21 cellular contexts compared by ENCODE assay signal in the genomic region with DNA sequence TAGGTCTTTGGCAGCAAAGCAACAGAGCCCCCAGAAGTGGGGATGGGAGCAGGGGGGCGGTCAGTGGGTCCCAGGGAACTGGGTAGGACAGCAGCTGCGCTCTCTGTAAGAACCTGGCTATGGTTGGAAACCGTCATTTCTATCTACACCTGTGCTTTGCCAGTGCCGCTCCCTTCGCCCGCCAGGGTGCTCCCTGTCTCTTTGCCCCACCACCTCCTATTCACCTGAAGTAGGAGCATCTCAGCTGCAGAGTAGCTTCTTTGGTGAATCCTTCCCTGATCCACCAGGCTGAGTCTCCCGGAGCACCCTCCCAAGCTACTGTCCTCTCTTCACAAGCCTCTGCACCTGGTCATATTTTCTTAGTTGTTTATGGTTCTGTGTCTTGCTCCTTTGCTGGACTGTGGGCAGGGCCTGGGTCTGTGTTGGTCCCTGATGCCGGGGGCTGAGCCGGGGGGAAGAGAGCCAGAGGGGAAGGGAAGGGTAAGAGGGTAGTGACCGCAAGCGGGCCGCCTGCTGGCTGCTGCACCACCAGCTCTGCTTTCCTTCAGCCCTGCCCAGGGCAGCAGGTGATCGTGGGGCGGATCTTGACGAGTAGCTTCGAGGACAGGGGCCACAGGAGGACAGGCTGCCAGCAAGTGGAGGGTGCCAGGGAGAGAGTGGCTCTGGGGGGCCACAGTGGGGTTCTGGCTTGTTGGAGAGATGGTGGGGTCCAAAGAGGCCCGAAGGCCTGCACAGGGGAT. TPM values are rescaled to one million over a fixed set of nuclear protein-coding genes. Genes with fewer than 3 reads are reported as not detected.
DNase-seq lines count a peak whose midpoint lies in the region; ATAC-seq, FAIRE-seq and TF ChIP-seq lines count a peak whose summit lies in the region.
"Had no signal": no experiment of that assay in that cellular context is flagged by ENCODE, and none has a peak within 500 bp of the region (broad histone marks: within the 10 kb centered on the region; RNA-seq: fewer than 3 reads in every experiment).

No MANE protein-coding gene starts in this region.

- no peaks in the 10 kb centered on the region for H3K4me1 ChIP-seq in kidney (ENCODE audit: control insufficient read depth in 1 of 2, insufficient read depth in 1 of 2, low read depth in 1 of 2, low read length in 2 of 2)
- H3K4me1 ChIP-seq in spleen = peaks cover 22 to 99% (median 87%) of the 10 kb centered on the region in 6 donors
- H3K4me1 ChIP-seq in transverse colon = no peaks in the 10 kb centered on the region
- H3K4me1 ChIP-seq in HepG2 (ENCODE audit: insufficient read depth, low read length) = no peaks in the 10 kb centered on the region
- H3K4me1 ChIP-seq: BE2C had no signal

- H2AFZ ChIP-seq in HepG2 (ENCODE audit: low read length) = no peak overlapping the region

- WGBS in spleen, 5 donors = 94 to 98% (median 97%) methylated on average over 17 of the region's 17 CpGs
- 93 to 100% methylated on average over 1 to 17 of the region's 17 CpGs for WGBS in transverse colon (ENCODE audit: low coverage in 1 of 2), 2 donors
- WGBS in HepG2 (ENCODE audit: low lambda C conversion rate) = 90% methylated on average over 17 of the region's 17 CpGs

- H3K27ac ChIP-seq in kidney (ENCODE audit: low read depth in 2 of 2, low read length in 2 of 2) = no peak overlapping the region
- H3K27ac ChIP-seq in spleen = peak overlapping the region in 1 of 8 donors; percentile 65
- no peak overlapping the region for H3K27ac ChIP-seq in transverse colon
- H3K27ac ChIP-seq in WERI-Rb-1 = no peak overlapping the region
- no peak overlapping the region for H3K27ac ChIP-seq in HepG2 (ENCODE audit: extremely low read length, insufficient read depth, low read length)
- H3K27ac ChIP-seq: 22Rv1, HL-60 had no signal

- no peaks in the 10 kb centered on the region for H3K27me3 Mint-ChIP-seq in activated CD4-positive, alpha-beta T cell treated with anti-CD3 and anti-CD28 coated beads for 36 hours
- no peaks in the 10 kb centered on the region for H3K27me3 Mint-ChIP-seq in T-helper 17 cell

- TF ChIP-seq RAD21 in HepG2 (CRISPR knock-in tag; IDR thresholded peaks at IDR 0.05) = no peak

- no peak for TF ChIP-seq CTCF in kidney (IDR thresholded peaks at IDR 0.05; ENCODE audit: borderline replicate concordance, extremely low read depth, insufficient read depth)
- no peak for TF ChIP-seq CTCF in spleen (IDR thresholded peaks at IDR 0.05 in 8 of 11, conservative IDR thresholded peaks at IDR 0.05 in 3 of 11)
- TF ChIP-seq CTCF in transverse colon (IDR thresholded peaks at IDR 0.05) = no peak
- no peak for TF ChIP-seq CTCF in WERI-Rb-1 (IDR thresholded peaks at IDR 0.05; ENCODE audit: low read depth, low read length)
- TF ChIP-seq CTCF in HepG2 (CRISPR knock-in tag; IDR thresholded peaks at IDR 0.05) = no peak

- peaks cover 66% of the 10 kb centered on the region for H3K4me1 Mint-ChIP-seq in activated CD4-positive, alpha-beta T cell treated with anti-CD3 and anti-CD28 coated beads for 36 hours
- H3K4me1 Mint-ChIP-seq in T-helper 17 cell = peaks cover 59% of the 10 kb centered on the region

- H3K36me3 Mint-ChIP-seq in activated CD4-positive, alpha-beta T cell treated with anti-CD3 and anti-CD28 coated beads for 36 hours (ENCODE audit: low read depth) = peaks cover 19% of the 10 kb centered on the region
- H3K36me3 Mint-ChIP-seq in T-helper 17 cell (ENCODE audit: low read depth) = no peaks in the 10 kb centered on the region

- ATAC-seq in activated CD4-positive, alpha-beta T cell treated with anti-CD3 and anti-CD28 coated beads for 36 hours = no peak
- ATAC-seq in T-helper 17 cell = no peak
- ATAC-seq in HepG2 = no peak

- no peaks in the 10 kb centered on the region for H4K20me1 ChIP-seq in HepG2 (ENCODE audit: insufficient read depth, low read length)

- no peak for FAIRE-seq in kidney (lab: Jason Lieb, UNC)
- no peak for FAIRE-seq in HepG2 (lab: Jason Lieb, UNC)
- FAIRE-seq: GM12891, GM18507, HTR-8/SVneo had no signal

- H3K36me3 ChIP-seq in kidney (ENCODE audit: control insufficient read depth in 1 of 2, insufficient read depth in 2 of 2, low read length in 2 of 2) (no peaks in the 10 kb centered on the region), spleen (peaks cover 0 to 40% (median 0%) of the 10 kb centered on the region in 6 donors), transverse colon (no peaks in the 10 kb centered on the region), WERI-Rb-1 (no peaks in the 10 kb centered on the region), HepG2 (replicated peaks in 1 of 2; ENCODE audit: control insufficient read depth in 1 of 2, insufficient read depth in 2 of 2, low read length in 2 of 2) (no peaks in the 10 kb centered on the region)
- H3K36me3 ChIP-seq: BE2C had no signal

- H3K9me3 ChIP-seq in T-helper 17 cell (ENCODE audit: control insufficient read depth, low read length, poor library complexity, severe bottlenecking) (no peaks in the 10 kb centered on the region), kidney (ENCODE audit: control insufficient read depth in 1 of 2, low read length in 2 of 2) (no peaks in the 10 kb centered on the region), spleen (no peaks in the 10 kb centered on the region), transverse colon (no peaks in the 10 kb centered on the region), WERI-Rb-1 (ENCODE audit: severe bottlenecking) (no peaks in the 10 kb centered on the region), HepG2 (ENCODE audit: low read length) (no peaks in the 10 kb centered on the region)
- H3K9me3 ChIP-seq: BE2C had no signal

- H3K4me3 ChIP-seq in kidney (ENCODE audit: low read length in 2 of 2) (no peak overlapping the region), spleen (no peak overlapping the region), transverse colon (no peak overlapping the region), WERI-Rb-1 (ENCODE audit: low read depth, low read length) (no peak overlapping the region), HepG2 (replicated peaks in 1 of 3; ENCODE audit: insufficient read depth in 1 of 3, low read depth in 2 of 3, low read length in 3 of 3) (no peak overlapping the region)

- H3K27me3 ChIP-seq in spleen (replicated peaks in 1 of 7) (no peaks in the 10 kb centered on the region), transverse colon (no peaks in the 10 kb centered on the region), WERI-Rb-1 (ENCODE audit: insufficient read depth, low read depth, severe bottlenecking) (no peaks in the 10 kb centered on the region), HepG2 (ENCODE audit: control insufficient read depth in 1 of 2, insufficient read depth in 2 of 2, low read length in 2 of 2) (no peaks in the 10 kb centered on the region)

- POLR2A ChIA-PET in activated CD4-positive, alpha-beta T cell treated with anti-CD3 and anti-CD28 coated beads for 36 hours (lab: Charles Lee) = no interaction called here
- POLR2A ChIA-PET in HepG2 (lab: Yijun Ruan, JAX) = interaction anchor here (1.4 kb wide), 1 partner anchor 8 kb away, joined by 3 read pairs; no protein-coding TSS in a partner anchor

- TF ChIP-seq POLR2A in spleen (IDR thresholded peaks at IDR 0.05) (no peak), transverse colon (IDR thresholded peaks at IDR 0.05) (no peak), HepG2 (IDR thresholded peaks at IDR 0.05; ENCODE audit: insufficient read depth in 1 of 2, low read depth in 2 of 2, low read length in 2 of 2) (no peak)

- H3K9me3 Mint-ChIP-seq in activated CD4-positive, alpha-beta T cell treated with anti-CD3 and anti-CD28 coated beads for 36 hours (ENCODE audit: low read depth) = no peaks in the 10 kb centered on the region

- BruUV-seq in HepG2 (replicated peaks; lab: Mats Ljungman, UMichigan) = no TSS peak

- CTCF ChIA-PET in activated CD4-positive, alpha-beta T cell treated with anti-CD3 and anti-CD28 coated beads for 36 hours (lab: Charles Lee) = interaction anchor here (0.7 to 0.9 kb wide), 2 partner anchors 51 to 289 kb away, joined by 3 read pairs; no protein-coding TSS in a partner anchor
- CTCF ChIA-PET in HepG2 (lab: Yijun Ruan, JAX; ENCODE audit: low intra/inter-chr PET ratio, low total read pairs) = no interaction called here

- H3K9ac ChIP-seq in kidney (ENCODE audit: low read length in 2 of 2) (no peak overlapping the region), HepG2 (ENCODE audit: insufficient read depth, low read depth, low read length) (no peak overlapping the region)

- no peaks in the 10 kb centered on the region for H3K79me2 ChIP-seq in HepG2 (ENCODE audit: insufficient read depth, low read length)

- TF ChIP-seq EP300 in transverse colon (IDR thresholded peaks at IDR 0.05; ENCODE audit: low read depth) = no peak
- no peak for TF ChIP-seq EP300 in HepG2 (IDR thresholded peaks at IDR 0.05; ENCODE audit: low read depth in 2 of 2, low read length in 2 of 2)
- TF ChIP-seq EP300 in HepG2 (CRISPR knock-in tag; IDR thresholded peaks at IDR 0.05; ENCODE audit: borderline replicate concordance) = no peak

- peak overlapping the region; percentile 40 for H3K27ac Mint-ChIP-seq in activated CD4-positive, alpha-beta T cell treated with anti-CD3 and anti-CD28 coated beads for 36 hours
- H3K27ac Mint-ChIP-seq in T-helper 17 cell = peak overlapping the region; percentile 93

- in situ Hi-C loops in transverse colon (cut with MboI; ENCODE audit: low pct_ligation_motif_present in 1 of 4, low pct_unique_long_range_greater_than_20kb in 1 of 4, low sequenced_read_pairs in 3 of 4) = no loop called here
- in situ Hi-C loops in HepG2 (cut with HindIII; ENCODE audit: extremely low pct_ligation_motif_present, low pct_unique_long_range_greater_than_20kb) = no loop called here

- DNase-seq in activated CD4-positive, alpha-beta T cell treated with anti-CD3 and anti-CD28 coated beads for 36 hours = no peak
- no peak for DNase-seq in activated CD4-positive, alpha-beta T cell treated with anti-CD3 and anti-CD28 coated beads, Interleukin-2, amount 50 U/mL, for 4 hours
- no peak for DNase-seq in T-helper 17 cell
- DNase-seq in kidney = peak; percentile 45
- DNase-seq in spleen = peak; percentile 73
- no peak for DNase-seq in transverse colon
- no peak for DNase-seq in WERI-Rb-1
- DNase-seq in HepG2 (ENCODE audit: low spot score) = no peak
- DNase-seq: BE2C; GDM1; NCI-H1105 treated with DMSO at 0.1 percent for 48 hours; NCI-H1694 treated with DMSO at 0.1 percent for 48 hours; NCI-H446; NCI-H69; NK-92 treated with Interleukin-12 subunit alpha and Interleukin-12 subunit beta, amount 100 ng/mL, for 24 hours; SHP77 treated with DMSO at 0.1 percent for 48 hours had no signal

- intact Hi-C loops in activated CD4-positive, alpha-beta T cell treated with anti-CD3 and anti-CD28 coated beads for 36 hours (cut with DNase I, micrococcal nuclease) = no loop called here
- intact Hi-C loops in kidney (cut with DNase I) (no loop called here), spleen (cut with DNase I; ENCODE audit: low total_unique reads) (no loop called here), transverse colon (cut with DNase I; ENCODE audit: low total_unique reads) (no loop called here), HepG2 (cut with micrococcal nuclease; ENCODE audit: unreplicated experiment) (no loop called here)

- no peak overlapping the region for H3K4me3 Mint-ChIP-seq in activated CD4-positive, alpha-beta T cell treated with anti-CD3 and anti-CD28 coated beads for 36 hours
- no peak overlapping the region for H3K4me3 Mint-ChIP-seq in T-helper 17 cell

- H3K4me2 ChIP-seq in HepG2 (ENCODE audit: low read depth, low read length) = no peak overlapping the region

RNA-seq across cellular contexts. Expression of a gene that starts 45.2 kb away (rescaled TPM):
- 10 to 100 TPM; 40.5 to 53.4 TPM for total RNA-seq in activated CD4-positive, alpha-beta T cell treated with anti-CD3 and anti-CD28 coated beads for 36 hours
- total RNA-seq in T-helper 17 cell (100 to 1,000 TPM; 163 to 184 TPM), kidney (29.6 TPM), spleen (100 to 1,000 TPM; 172 to 246 (median 186) TPM), transverse colon (10 to 100 TPM in 3 of 4 donors, 1 to 10 TPM in 1; 7.8 to 40.4 (median 26.1) TPM), HepG2 (2016; rRNA removed; fragmentation: Illumina TruSeq; extraction: Trizol) (17.7 and 18.0 TPM in 2 replicates)
- polyA plus RNA-seq in kidney (ENCODE audit: insufficient read depth, low read depth, low replicate concordance) (2.6 TPM), spleen (10 to 100 TPM; 71.1 to 97.8 (median 97.4) TPM), HepG2 (2011; rRNA removed) (16.1 and 16.7 TPM in 2 replicates)
- total RNA-seq in HepG2 (2016; cell fraction: cytosol; rRNA removed; fragmentation: Illumina TruSeq; extraction: Trizol; ENCODE audit: low read depth) = 4.6 and 5.5 TPM in 2 replicates
- 15.5 and 19.4 TPM in 2 replicates for total RNA-seq in HepG2 (2016; cell fraction: insoluble cytoplasmic fraction; rRNA removed; fragmentation: Illumina TruSeq; extraction: Trizol)
- 12.4 TPM in 2 replicates for total RNA-seq in HepG2 (2016; cell fraction: membrane; rRNA removed; fragmentation: Illumina TruSeq; extraction: Trizol)
- total RNA-seq in HepG2 (2016; cell fraction: nucleus; rRNA removed; fragmentation: Illumina TruSeq; extraction: Trizol) = 15.5 and 17.7 TPM in 2 replicates
- polyA plus RNA-seq in HepG2 (2011; cell fraction: cytosol; rRNA removed) = 7.7 and 8.6 TPM in 2 replicates
- 55.2 and 72.1 TPM in 2 replicates for polyA plus RNA-seq in HepG2 (2011; cell fraction: nucleus; rRNA removed)
- polyA plus RNA-seq in HepG2 (2012) = 36.4 and 42.1 TPM in 2 replicates
- polyA plus RNA-seq in HepG2 (2016; cell fraction: cytosol; fragmentation: Illumina TruSeq; extraction: Trizol; ENCODE audit: low read depth) = 2.5 and 2.6 TPM in 2 replicates
- polyA plus RNA-seq in HepG2 (2016; cell fraction: insoluble cytoplasmic fraction; fragmentation: Illumina TruSeq; extraction: Trizol; ENCODE audit: low read depth) = 16.3 and 21.7 TPM in 2 replicates
- 8.3 and 8.6 TPM in 2 replicates for polyA plus RNA-seq in HepG2 (2016; cell fraction: membrane; fragmentation: Illumina TruSeq; extraction: Trizol; ENCODE audit: low read depth)
- polyA plus RNA-seq in HepG2 (2016; cell fraction: nucleus; fragmentation: Illumina TruSeq; extraction: Trizol; ENCODE audit: insufficient read depth, low read depth) = 28.7 and 30.7 TPM in 2 replicates
- 0.09 and 29.9 TPM in 2 replicates for polyA minus RNA-seq in HepG2 (2011; rRNA and poly(A)+ RNA removed; ENCODE audit: low replicate concordance)
- 15.4 and 25.3 TPM in 2 replicates for polyA minus RNA-seq in HepG2 (2011; cell fraction: cytosol; rRNA and poly(A)+ RNA removed)
- 36.4 and 40.5 TPM in 2 replicates for polyA minus RNA-seq in HepG2 (2011; cell fraction: nucleus; rRNA and poly(A)+ RNA removed)

Comparison
In these comparisons a context has a peak if more than half of its experiments do, and no peak if none do; other contexts are left out.
1. DNase-seq: peak in kidney (single experiment) and spleen (single experiment); none in activated CD4-positive, alpha-beta T cell treated with anti-CD3 and anti-CD28 coated beads for 36 hours (single experiment), activated CD4-positive, alpha-beta T cell treated with anti-CD3 and anti-CD28 coated beads, Interleukin-2, amount 50 U/mL, for 4 hours (0 of 2), T-helper 17 cell (0 of 3), transverse colon (single experiment), WERI-Rb-1 (single experiment) and HepG2 (single experiment).